In genomic region chr20:23163562-23163961, GRCh38 we compare ENCODE assay signal across 23 cellular contexts.
"Had no signal": no experiment of that assay in that cellular context is flagged by ENCODE, and none has a peak within 500 bp of the region (broad histone marks: within the 10 kb centered on the region; RNA-seq: fewer than 3 reads in every experiment).

No MANE protein-coding gene starts in this region.

- H3K27me3 ChIP-seq: ascending aorta, gastrocnemius medialis, upper lobe of left lung, vagina had no signal

- H3K4me3 Mint-ChIP-seq: activated CD4-positive, alpha-beta T cell treated with anti-CD3 and anti-CD28 coated beads, Interleukin-2, amount 10 ng/mL, durations not matched to agents 7 days and 5 days; activated CD8-positive, alpha-beta T cell treated with anti-CD3 and anti-CD28 coated beads, Interleukin-2, amount 10 ng/mL, durations not matched to agents 7 days and 5 days; activated naive CD8-positive, alpha-beta T cell treated with anti-CD3 and anti-CD28 coated beads, Interleukin-2, amount 10 ng/mL, durations not matched to agents 7 days and 5 days; brain; naive thymus-derived CD4-positive, alpha-beta T cell; neural crest cell; stimulated activated memory B cell treated with anti-CD40 and anti-IgM and Interleukin-4, amounts not matched to agents 10 μg/mL and 1 μg/mL and 100 μg/mL, for 72 hours; stimulated activated naive CD8-positive, alpha-beta T cell treated with anti-CD3 and anti-CD28 coated beads, Interleukin-15, amount 100 ng/mL, for 72 hours; WTC11 had no signal

- H3K4me1 Mint-ChIP-seq: neural crest cell; stimulated activated memory B cell treated with anti-CD40 and anti-IgM and Interleukin-4, amounts not matched to agents 10 μg/mL and 1 μg/mL and 100 μg/mL, for 72 hours had no signal

- H3K9me3 Mint-ChIP-seq: activated CD4-positive, alpha-beta T cell treated with anti-CD3 and anti-CD28 coated beads, Interleukin-2, amount 10 ng/mL, durations not matched to agents 7 days and 5 days; activated naive CD8-positive, alpha-beta T cell treated with anti-CD3 and anti-CD28 coated beads, Interleukin-2, amount 10 ng/mL, durations not matched to agents 7 days and 5 days; neural crest cell; stimulated activated naive CD8-positive, alpha-beta T cell treated with anti-CD3 and anti-CD28 coated beads, Interleukin-15, amount 100 ng/mL, for 72 hours had no signal

- DNase-seq: activated CD4-positive, alpha-beta T cell treated with anti-CD3 and anti-CD28 coated beads for 1 hour; activated CD4-positive, alpha-beta T cell treated with anti-CD3 and anti-CD28 coated beads, Interleukin-2, amount 10 ng/mL, durations not matched to agents 7 days and 5 days; activated CD8-positive, alpha-beta T cell treated with anti-CD3 and anti-CD28 coated beads, Interleukin-2, amount 10 ng/mL, durations not matched to agents 7 days and 5 days; activated effector memory CD4-positive, alpha-beta T cell treated with Interleukin-2 at 50 U/mL for 16 hours; activated naive CD4-positive, alpha-beta T cell treated with Interleukin-2 at 50 U/mL for 16 hours; activated naive CD8-positive, alpha-beta T cell treated with anti-CD3 and anti-CD28 coated beads, Interleukin-2, amount 10 ng/mL, durations not matched to agents 7 days and 5 days; effector CD8-positive, alpha-beta T cell; gastrocnemius medialis; glutamatergic neuron; left cardiac atrium; naive thymus-derived CD4-positive, alpha-beta T cell; occipital lobe; stimulated activated CD4-positive, alpha-beta T cell treated with anti-CD3 and anti-CD28 coated beads, Interleukin-4, amount 100 ng/mL, for 24 hours; stimulated activated naive CD8-positive, alpha-beta T cell treated with anti-CD3 and anti-CD28 coated beads, Interleukin-15, amount 100 ng/mL, for 72 hours; T-helper 2 cell had no signal

- H3K27ac Mint-ChIP-seq: activated CD4-positive, alpha-beta T cell treated with anti-CD3 and anti-CD28 coated beads, Interleukin-2, amount 10 ng/mL, durations not matched to agents 7 days and 5 days; activated CD8-positive, alpha-beta T cell treated with anti-CD3 and anti-CD28 coated beads, Interleukin-2, amount 10 ng/mL, durations not matched to agents 7 days and 5 days; activated naive CD8-positive, alpha-beta T cell treated with anti-CD3 and anti-CD28 coated beads, Interleukin-2, amount 10 ng/mL, durations not matched to agents 7 days and 5 days; naive thymus-derived CD4-positive, alpha-beta T cell; stimulated activated memory B cell treated with anti-CD40 and anti-IgM and Interleukin-4, amounts not matched to agents 10 μg/mL and 1 μg/mL and 100 μg/mL, for 72 hours; stimulated activated naive CD8-positive, alpha-beta T cell treated with anti-CD3 and anti-CD28 coated beads, Interleukin-15, amount 100 ng/mL, for 72 hours; WTC11 had no signal

- ATAC-seq: activated CD8-positive, alpha-beta T cell treated with anti-CD3 and anti-CD28 coated beads, Interleukin-2, amount 10 ng/mL, durations not matched to agents 7 days and 5 days; gastrocnemius medialis; naive thymus-derived CD4-positive, alpha-beta T cell; stimulated activated memory B cell treated with anti-CD40 and anti-IgM and Interleukin-4, amounts not matched to agents 10 μg/mL and 1 μg/mL and 100 μg/mL, for 72 hours; stimulated activated naive CD8-positive, alpha-beta T cell treated with anti-CD3 and anti-CD28 coated beads, Interleukin-15, amount 100 ng/mL, for 72 hours; WTC11 had no signal

- H3K27ac ChIP-seq: vagina had no signal

- H3K36me3 ChIP-seq: ascending aorta, gastrocnemius medialis, upper lobe of left lung, vagina had no signal

- H3K36me3 Mint-ChIP-seq: activated naive CD8-positive, alpha-beta T cell treated with anti-CD3 and anti-CD28 coated beads, Interleukin-2, amount 10 ng/mL, durations not matched to agents 7 days and 5 days; brain; naive thymus-derived CD4-positive, alpha-beta T cell; stimulated activated memory B cell treated with anti-CD40 and anti-IgM and Interleukin-4, amounts not matched to agents 10 μg/mL and 1 μg/mL and 100 μg/mL, for 72 hours; WTC11 had no signal

- H3K9me3 ChIP-seq: ascending aorta, gastrocnemius medialis, upper lobe of left lung, vagina had no signal

- H3K4me3 ChIP-seq: ascending aorta, gastrocnemius medialis, skin epidermis, upper lobe of left lung, vagina had no signal
